Comparison of ENCODE assay signal across 9 cellular contexts in genomic region chr17:46979023-46979870, GRCh38. TPM values are rescaled to one million over a fixed set of nuclear protein-coding genes. Genes with fewer than 3 reads are reported as not detected.
DNase-seq lines count a peak whose midpoint lies in the region; ATAC-seq and TF ChIP-seq lines count a peak whose summit lies in the region.
"Had no signal": no experiment of that assay in that cellular context is flagged by ENCODE, and none has a peak within 500 bp of the region (broad histone marks: within the 10 kb centered on the region; RNA-seq: fewer than 3 reads in every experiment).

TSS of gene RPRML (minus strand) at chr17:46979253. CDS start at chr17:46979007, 246 bp downstream.

- no peak for TF ChIP-seq CTCF in thyroid gland (IDR thresholded peaks at IDR 0.05)

- peak within 1 kb of the TSS in 2 of 9 donors; percentile 38 to 51 for H3K27ac Mint-ChIP-seq in naive thymus-derived CD4-positive, alpha-beta T cell

- intact Hi-C loops in naive thymus-derived CD4-positive, alpha-beta T cell (cut with micrococcal nuclease) = no loop called here
- intact Hi-C loops in thyroid gland (cut with DNase I) = no loop called here

- CTCF ChIA-PET in naive thymus-derived CD4-positive, alpha-beta T cell (lab: Charles Lee) = no interaction called here

- DNase-seq in DMS114 treated with DMSO at 0.1 percent for 48 hours (lab: John Stamatoyannopoulos, UW; ENCODE audit: unreplicated experiment) (peak; percentile 36), NCI-H1092 treated with DMSO at 0.1 percent for 48 hours (lab: John Stamatoyannopoulos, UW) (peak; percentile 55), erythroblast (lab: John Stamatoyannopoulos, UW) (peak; percentile 11 to 21), thyroid gland (peak; percentile 26 to 28)
- DNase-seq in naive thymus-derived CD4-positive, alpha-beta T cell = peak in 2 of 9 donors; percentile 8 to 50

- ATAC-seq in activated CD4-positive, CD25-positive, alpha-beta regulatory T cell treated with anti-CD3 and anti-CD28 coated beads, Interleukin-2, amount 50 U/mL, for 24 hours = peak; percentile 38 to 44
- peak; percentile 42 for ATAC-seq in naive thymus-derived CD4-positive, alpha-beta T cell
- ATAC-seq in HG02759 (IDR thresholded peaks at IDR 0.05; ENCODE audit: unreplicated experiment) = no peak
- ATAC-seq in HG03520 (IDR thresholded peaks at IDR 0.05; ENCODE audit: unreplicated experiment) = no peak

- no peak for TF ChIP-seq POLR2A in erythroblast (IDR thresholded peaks at IDR 0.05; ENCODE audit: low read length)
- TF ChIP-seq POLR2A in thyroid gland (IDR thresholded peaks at IDR 0.05) = no peak

- POLR2A ChIA-PET in naive thymus-derived CD4-positive, alpha-beta T cell (lab: Charles Lee) = no interaction called here

- 2 to 5% methylated on average over 17 to 23 of the region's 73 CpGs for WGBS in thyroid gland, 2 donors

- H3K4me3 ChIP-seq in naive thymus-derived CD4-positive, alpha-beta T cell (ENCODE audit: low read length) = peak within 1 kb of the TSS; percentile 50
- peak within 1 kb of the TSS; percentile 22 to 80 (median 46) for H3K4me3 ChIP-seq in thyroid gland (replicated peaks in 1 of 3)

- peaks cover 0 to 2% (median 0%) of the 10 kb centered on the region in 11 donors for H3K9me3 Mint-ChIP-seq in naive thymus-derived CD4-positive, alpha-beta T cell

- H3K27ac ChIP-seq in naive thymus-derived CD4-positive, alpha-beta T cell (ENCODE audit: low read depth, low read length) = no peak within 1 kb of the TSS
- no peak within 1 kb of the TSS for H3K27ac ChIP-seq in thyroid gland

- H3K9me3 ChIP-seq in naive thymus-derived CD4-positive, alpha-beta T cell (ENCODE audit: control insufficient read depth in 2 of 3, low read length in 3 of 3) = no peaks in the 10 kb centered on the region
- no peaks in the 10 kb centered on the region for H3K9me3 ChIP-seq in thyroid gland

- H3K4me3 Mint-ChIP-seq in naive thymus-derived CD4-positive, alpha-beta T cell = peak within 1 kb of the TSS; percentile 76 to 91 (median 83)

- peaks cover 8 to 22% (median 15%) of the 10 kb centered on the region in 7 donors for H3K4me1 Mint-ChIP-seq in naive thymus-derived CD4-positive, alpha-beta T cell

- peaks cover 4 to 6% of the 10 kb centered on the region in 2 donors for H3K4me1 ChIP-seq in naive thymus-derived CD4-positive, alpha-beta T cell (ENCODE audit: control insufficient read depth in 2 of 2, insufficient read depth in 2 of 2, low read length in 2 of 2)
- H3K4me1 ChIP-seq in thyroid gland = peaks cover 17 to 20% of the 10 kb centered on the region in 2 donors

- peaks cover 0 to 21% (median 16%) of the 10 kb centered on the region in 5 donors for H3K36me3 Mint-ChIP-seq in naive thymus-derived CD4-positive, alpha-beta T cell

- H3K27me3 ChIP-seq in naive thymus-derived CD4-positive, alpha-beta T cell (ENCODE audit: control insufficient read depth in 2 of 2, insufficient read depth in 2 of 2, low read length in 2 of 2) = peaks cover 0 to 9% of the 10 kb centered on the region in 2 donors
- H3K27me3 ChIP-seq in thyroid gland = peaks cover 13% of the 10 kb centered on the region

- peaks cover 43 to 56% (median 49%) of the 10 kb centered on the region in 5 donors for H3K27me3 Mint-ChIP-seq in naive thymus-derived CD4-positive, alpha-beta T cell

- no peaks in the 10 kb centered on the region for H3K36me3 ChIP-seq in naive thymus-derived CD4-positive, alpha-beta T cell (ENCODE audit: control insufficient read depth in 2 of 3, insufficient read depth in 3 of 3, low read length in 3 of 3)
- H3K36me3 ChIP-seq in thyroid gland = no peaks in the 10 kb centered on the region

RNA-seq across cellular contexts. Expression of gene RPRML, which starts in this region (rescaled TPM):
- total RNA-seq in naive thymus-derived CD4-positive, alpha-beta T cell = not detected
- not detected for polyA plus RNA-seq in naive thymus-derived CD4-positive, alpha-beta T cell
- total RNA-seq in thyroid gland = not detected
- total RNA-seq: NCI-H460 had no signal

Comparison
In these comparisons a context has a peak if more than half of its experiments do, and no peak if none do; other contexts are left out.
1. Peak in ATAC-seq and H3K4me3 ChIP-seq in naive thymus-derived CD4-positive, alpha-beta T cell; RNA of the gene not detected or under 1 TPM.
2. Peak in DNase-seq and H3K4me3 ChIP-seq in thyroid gland; RNA of the gene not detected or under 1 TPM.
3. ATAC-seq: peak in activated CD4-positive, CD25-positive, alpha-beta regulatory T cell treated with anti-CD3 and anti-CD28 coated beads, Interleukin-2, amount 50 U/mL, for 24 hours (2 of 2); none in HG02759 (single experiment) and HG03520 (single experiment).